In the genomic region with DNA sequence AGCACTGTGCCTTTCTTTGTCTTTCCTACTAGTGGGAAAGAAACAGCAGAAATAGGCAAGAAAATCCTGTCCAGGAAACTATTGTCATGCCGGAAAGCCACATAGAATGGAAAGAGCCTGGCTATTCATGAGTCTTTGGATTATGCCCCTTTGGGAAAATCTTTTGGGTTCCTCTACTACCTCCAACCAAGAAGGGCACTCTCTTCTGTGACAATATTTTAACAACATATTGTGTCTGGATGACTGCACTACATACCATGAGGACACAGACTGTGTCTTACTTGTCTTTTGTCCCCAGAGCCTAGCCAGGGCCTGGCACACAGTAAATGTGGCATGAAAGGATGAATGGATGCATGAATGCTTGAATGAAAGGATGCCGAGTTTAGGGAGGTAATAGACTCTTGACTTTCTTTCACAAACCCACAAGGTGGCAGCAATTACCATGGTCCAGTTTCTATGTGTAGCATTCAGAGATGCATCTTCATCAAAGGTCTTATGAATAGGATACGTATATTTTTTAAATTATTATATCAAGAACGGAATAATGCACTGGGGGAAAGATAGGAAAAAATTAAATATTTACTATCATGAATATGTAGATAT, we compare ENCODE assay signal across 8 cellular contexts. TPM values are rescaled to one million over a fixed set of nuclear protein-coding genes. Genes with fewer than 3 reads are reported as not detected.
DNase-seq lines count a peak whose midpoint lies in the region; ATAC-seq and TF ChIP-seq lines count a peak whose summit lies in the region.

No MANE protein-coding gene starts in this region.

- no peak overlapping the region for H3K4me3 ChIP-seq in psoas muscle

- peaks cover 18% of the 10 kb centered on the region for H3K27me3 Mint-ChIP-seq in activated CD8-positive, alpha-beta T cell treated with anti-CD3 and anti-CD28 coated beads for 36 hours

- peak; percentile 53 for TF ChIP-seq CTCF in activated CD8-positive, alpha-beta T cell treated with anti-CD3 and anti-CD28 coated beads for 36 hours (IDR thresholded peaks at IDR 0.05)
- TF ChIP-seq CTCF in psoas muscle (IDR thresholded peaks at IDR 0.05) = peak; percentile 75

- no peaks in the 10 kb centered on the region for H3K4me1 ChIP-seq in psoas muscle

- H3K27me3 ChIP-seq in psoas muscle (ENCODE audit: insufficient read depth in 3 of 3, low read length in 2 of 3) = no peaks in the 10 kb centered on the region

- intact Hi-C loops in activated CD8-positive, alpha-beta T cell treated with anti-CD3 and anti-CD28 coated beads for 36 hours (cut with micrococcal nuclease) = loop anchor here (1.0 kb wide), 1 partner anchor 235 kb away; no protein-coding TSS in a partner anchor
- intact Hi-C loops in psoas muscle (cut with DNase I) = loop anchor here (5.0 kb wide), 3 partner anchors 45 to 715 kb away; a partner anchor contains a TSS

- H3K4me1 Mint-ChIP-seq in activated CD8-positive, alpha-beta T cell treated with anti-CD3 and anti-CD28 coated beads for 36 hours (ENCODE audit: low read depth) = no peaks in the 10 kb centered on the region

- WGBS in psoas muscle, 3 donors = 18 to 29% (median 24%) methylated on average over 4 of the region's 4 CpGs

- DNase-seq in A172 (ENCODE audit: low spot score) (peak; percentile 45), GDM1 (lab: John Stamatoyannopoulos, UW) (peak; percentile 12), NCI-H345 (lab: John Stamatoyannopoulos, UW) (peak; percentile 61), globus pallidus (ENCODE audit: low spot score) (peak; percentile 62), psoas muscle (no peak)
- DNase-seq in activated CD8-positive, alpha-beta T cell treated with anti-CD3 and anti-CD28 coated beads for 36 hours = peak; percentile 6

- no peaks in the 10 kb centered on the region for H3K9me3 ChIP-seq in psoas muscle

- no peak overlapping the region for H3K27ac ChIP-seq in psoas muscle

- ATAC-seq in HG02884 (IDR thresholded peaks at IDR 0.05; ENCODE audit: unreplicated experiment) = peak; percentile 82
- ATAC-seq in activated CD8-positive, alpha-beta T cell treated with anti-CD3 and anti-CD28 coated beads for 36 hours = peak; percentile 51
- peak; percentile 76 to 98 (median 84) for ATAC-seq in psoas muscle
- ATAC-seq in GM19467 (IDR thresholded peaks at IDR 0.05; ENCODE audit: unreplicated experiment) = no peak

- no peak overlapping the region for H3K4me3 Mint-ChIP-seq in activated CD8-positive, alpha-beta T cell treated with anti-CD3 and anti-CD28 coated beads for 36 hours

- H3K36me3 Mint-ChIP-seq in activated CD8-positive, alpha-beta T cell treated with anti-CD3 and anti-CD28 coated beads for 36 hours (ENCODE audit: low read depth) = no peaks in the 10 kb centered on the region

- CTCF ChIA-PET in activated CD8-positive, alpha-beta T cell treated with anti-CD3 and anti-CD28 coated beads for 36 hours (lab: Charles Lee) = interaction anchor here (2.0 to 3.3 kb wide), 3 partner anchors 234 to 236 kb away, joined by 13 to 20 read pairs (median 14); no protein-coding TSS in a partner anchor

- POLR2A ChIA-PET in activated CD8-positive, alpha-beta T cell treated with anti-CD3 and anti-CD28 coated beads for 36 hours (lab: Charles Lee) = no interaction called here

- H3K27ac Mint-ChIP-seq in activated CD8-positive, alpha-beta T cell treated with anti-CD3 and anti-CD28 coated beads for 36 hours = no peak overlapping the region

- no peaks in the 10 kb centered on the region for H3K9me3 Mint-ChIP-seq in activated CD8-positive, alpha-beta T cell treated with anti-CD3 and anti-CD28 coated beads for 36 hours

- no peaks in the 10 kb centered on the region for H3K36me3 ChIP-seq in psoas muscle (ENCODE audit: insufficient read depth in 1 of 2, low read depth in 1 of 2)

RNA-seq across cellular contexts. Expression of a gene that starts 30.3 kb away (rescaled TPM):
- 0.21 and 0.43 TPM in 2 replicates for total RNA-seq in A172 (2014; rRNA removed; shearing (Covaris generic))
- total RNA-seq in activated CD8-positive, alpha-beta T cell treated with anti-CD3 and anti-CD28 coated beads for 36 hours = not detected
- not detected for total RNA-seq in psoas muscle
- under 1 TPM in 1 of 3 donors, not detected in 2; 0.03 TPM for polyA plus RNA-seq in psoas muscle

RNA-seq across cellular contexts. Expression of a gene that starts 48.7 kb away (rescaled TPM):
- total RNA-seq in A172 (2014; rRNA removed; shearing (Covaris generic)) = 0.41 and 1.4 TPM in 2 replicates
- total RNA-seq in activated CD8-positive, alpha-beta T cell treated with anti-CD3 and anti-CD28 coated beads for 36 hours = 1 to 10 TPM; 2.6 to 2.7 TPM
- 10 to 100 TPM; 66.0 to 76.1 (median 68.2) TPM for total RNA-seq in psoas muscle
- polyA plus RNA-seq in psoas muscle = 10 to 100 TPM in 2 of 3 donors, 1 to 10 TPM in 1; 6.2 to 41.7 (median 10.5) TPM

Comparison
In these comparisons a context has a peak if more than half of its experiments do, and no peak if none do; other contexts are left out.
1. DNase-seq: peak in A172 (single experiment), GDM1 (single experiment), NCI-H345 (single experiment), activated CD8-positive, alpha-beta T cell treated with anti-CD3 and anti-CD28 coated beads for 36 hours (single experiment) and globus pallidus (single experiment); none in psoas muscle (0 of 2).
2. RNA of a gene that starts 48.7 kb away (total RNA-seq): 66.0 to 76.1 TPM in psoas muscle; 2.6 to 2.7 TPM in activated CD8-positive, alpha-beta T cell treated with anti-CD3 and anti-CD28 coated beads for 36 hours and 0.41 to 1.4 TPM in A172; every median in the first group is over 10 times any median in the second.